In genomic region chr10:61899663-61899996, GRCh38 we compare ENCODE assay signal across 8 cellular contexts. TPM values are rescaled to one million over a fixed set of nuclear protein-coding genes. Genes with fewer than 3 reads are reported as not detected.
DNase-seq lines count a peak whose midpoint lies in the region; ATAC-seq and TF ChIP-seq lines count a peak whose summit lies in the region.

No MANE protein-coding gene starts in this region.

- H3K27me3 ChIP-seq in GM06990 (replicated peaks; ENCODE audit: control insufficient read depth, insufficient read depth, low read length) (no peaks in the 10 kb centered on the region), SJSA1 (replicated peaks) (no peaks in the 10 kb centered on the region), esophagus squamous epithelium (no peaks in the 10 kb centered on the region), sigmoid colon (no peaks in the 10 kb centered on the region)

- DNase-seq in GM06990 (ENCODE audit: extremely low read depth, insufficient read length) = no peak
- peak in 1 of 2 experiments; percentile 64 for DNase-seq in SJSA1 (ENCODE audit: low read depth in 1 of 2, low spot score in 2 of 2)
- no peak for DNase-seq in esophagus squamous epithelium (lab: John Stamatoyannopoulos, UW)
- no peak for DNase-seq in sigmoid colon
- DNase-seq in NCI-H146 (lab: John Stamatoyannopoulos, UW) = no peak

- H3K36me3 ChIP-seq in GM06990 (ENCODE audit: control insufficient read depth, insufficient read depth, low read length) = no peaks in the 10 kb centered on the region
- H3K36me3 ChIP-seq in SJSA1 = peaks cover 4% of the 10 kb centered on the region
- no peaks in the 10 kb centered on the region for H3K36me3 ChIP-seq in esophagus squamous epithelium
- no peaks in the 10 kb centered on the region for H3K36me3 ChIP-seq in sigmoid colon

- TF ChIP-seq EP300 in sigmoid colon (IDR thresholded peaks at IDR 0.05) = no peak

- peak overlapping the region; percentile 83 for H3K4me3 ChIP-seq in GM06990 (replicated peaks; ENCODE audit: low read depth, low read length)
- H3K4me3 ChIP-seq in SJSA1 = peak overlapping the region; percentile 74
- peak overlapping the region; percentile 82 to 92 (median 85) for H3K4me3 ChIP-seq in esophagus squamous epithelium
- H3K4me3 ChIP-seq in sigmoid colon = peak overlapping the region in 3 of 4 donors; percentile 67 to 75 (median 70)

- TF ChIP-seq CTCF in GM06990 (IDR thresholded peaks at IDR 0.05; ENCODE audit: insufficient read depth, low read length, poor library complexity, severe bottlenecking) (no peak), esophagus squamous epithelium (IDR thresholded peaks at IDR 0.05) (no peak), sigmoid colon (IDR thresholded peaks at IDR 0.05) (no peak)

- peaks cover 32% of the 10 kb centered on the region for H3K4me1 ChIP-seq in SJSA1 (replicated peaks)
- peaks cover 7 to 51% (median 22%) of the 10 kb centered on the region in 3 donors for H3K4me1 ChIP-seq in esophagus squamous epithelium
- H3K4me1 ChIP-seq in sigmoid colon = peaks cover 0 to 37% (median 23%) of the 10 kb centered on the region in 4 donors

- 4 to 5% methylated on average over 7 of the region's 7 CpGs for WGBS in esophagus squamous epithelium, 2 donors
- 3 to 8% methylated on average over 7 of the region's 7 CpGs for WGBS in sigmoid colon, 2 donors

- H3K9me3 ChIP-seq in SJSA1 (replicated peaks) = 0 out of 2 replicates have a peak, but pooled peaks cover 3% of the 10 kb centered on the region
- no peaks in the 10 kb centered on the region for H3K9me3 ChIP-seq in esophagus squamous epithelium
- no peaks in the 10 kb centered on the region for H3K9me3 ChIP-seq in sigmoid colon

- TF ChIP-seq POLR2A in esophagus squamous epithelium (IDR thresholded peaks at IDR 0.05) (no peak), sigmoid colon (IDR thresholded peaks at IDR 0.05) (no peak)

- ATAC-seq in activated CD4-positive, CD25-positive, alpha-beta regulatory T cell treated with anti-CD3 and anti-CD28 coated beads, Interleukin-2, amount 50 U/mL, for 24 hours = no peak
- ATAC-seq in HG03135 (IDR thresholded peaks at IDR 0.05; ENCODE audit: unreplicated experiment) = no peak
- ATAC-seq in HG03378 (IDR thresholded peaks at IDR 0.05; ENCODE audit: unreplicated experiment) = no peak

- intact Hi-C loops in esophagus squamous epithelium (cut with DNase I) = loop anchor here (5.0 to 10.0 kb wide), 2 partner anchors 138 to 345 kb away; no protein-coding TSS in a partner anchor
- intact Hi-C loops in sigmoid colon (cut with DNase I) = no loop called here

- H3K27ac ChIP-seq in SJSA1 (peak overlapping the region; percentile 97), esophagus squamous epithelium (peak overlapping the region; percentile 90 to 100 (median 100)), sigmoid colon (peak overlapping the region; percentile 93 to 98 (median 96))

RNA-seq across cellular contexts. Expression of gene ARID5B, which starts 1.9 kb away (rescaled TPM):
- total RNA-seq in SJSA1 (2014; rRNA removed; shearing (Covaris generic)) = 15.5 and 34.0 TPM in 2 replicates
- total RNA-seq in esophagus squamous epithelium (10 to 100 TPM; 18.0 to 38.1 (median 30.2) TPM), sigmoid colon (100 to 1,000 TPM in 1 of 4 donors, 10 to 100 TPM in 3; 29.6 to 109 (median 61.1) TPM)
- 10 to 100 TPM in 1 of 3 donors, 1 to 10 TPM in 2; 2.3 to 13.6 (median 3.0) TPM for polyA plus RNA-seq in sigmoid colon
